Comparison of ENCODE assay signal across 36 cellular contexts in the genomic region with DNA sequence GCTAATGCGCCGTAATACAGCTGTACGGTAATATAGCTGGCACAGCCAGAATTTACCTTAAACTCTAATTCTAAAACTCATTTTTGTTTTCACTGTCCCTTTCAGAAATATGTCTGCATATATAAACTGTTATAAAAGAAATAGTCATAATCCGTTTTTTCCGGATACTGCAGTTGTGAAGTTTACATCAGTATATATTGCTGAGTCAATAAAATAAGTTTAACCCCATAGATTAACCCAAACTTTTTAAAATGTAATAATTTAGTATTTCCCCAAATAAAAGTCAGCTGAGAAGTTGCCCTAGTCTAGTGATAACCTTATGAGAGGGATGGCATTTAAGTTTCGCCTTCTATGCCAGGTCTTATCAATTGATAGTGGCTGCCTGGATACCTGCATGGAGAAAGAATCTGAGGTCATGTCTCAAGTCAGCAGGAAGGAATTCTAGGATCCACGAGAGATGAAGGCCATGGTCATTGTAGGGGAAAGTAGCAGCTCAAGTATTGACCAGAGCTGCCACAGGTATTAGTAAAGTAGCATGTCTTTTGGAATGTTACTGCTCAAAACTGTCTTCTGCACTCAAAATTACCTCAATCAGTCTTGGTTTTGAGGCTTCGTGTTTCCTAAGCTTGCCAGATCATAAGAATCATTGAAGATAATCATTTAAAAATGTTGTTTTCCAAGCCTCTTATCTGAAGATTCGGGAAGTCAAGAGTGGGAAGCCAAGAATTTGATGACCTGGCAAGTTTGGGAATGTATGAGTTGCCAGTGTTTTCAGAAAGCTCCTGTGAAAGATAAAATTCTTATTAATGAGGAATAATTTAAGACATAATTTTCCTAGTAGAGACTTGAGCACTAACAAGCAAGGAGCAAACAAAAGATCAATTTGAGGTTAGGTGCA. TPM values are rescaled to one million over a fixed set of nuclear protein-coding genes. Genes with fewer than 3 reads are reported as not detected.
"Had no signal": no experiment of that assay in that cellular context is flagged by ENCODE, and none has a peak within 500 bp of the region (broad histone marks: within the 10 kb centered on the region; RNA-seq: fewer than 3 reads in every experiment).

No MANE protein-coding gene starts in this region.

- H3K27ac ChIP-seq: ascending aorta, body of pancreas, breast epithelium, Peyer's patch, VCaP had no signal

- H3K27me3 ChIP-seq: ascending aorta, body of pancreas, breast epithelium, Peyer's patch had no signal

- DNase-seq: activated B cell treated with CpG ODN at 0.5 μM for 24 hours; activated CD4-positive, alpha-beta memory T cell treated with anti-CD3 and anti-CD28 coated beads for 36 hours; activated CD4-positive, alpha-beta T cell treated with anti-CD3 and anti-CD28 coated beads for 4 hours; activated CD4-positive, alpha-beta T cell treated with anti-CD3 and anti-CD28 coated beads, Interleukin-2, amount 50 U/mL, for 1 hour; activated CD4-positive, CD25-positive, alpha-beta regulatory T cell treated with anti-CD3 and anti-CD28 coated beads, Interleukin-2, amount 50 U/mL, for 72 hours; activated CD8-positive, alpha-beta memory T cell treated with anti-CD3 and anti-CD28 coated beads, Interleukin-2, amount 10 ng/mL, durations not matched to agents 7 days and 5 days; activated CD8-positive, alpha-beta memory T cell treated with anti-CD3 and anti-CD28 coated beads, Interleukin-2, amount 50 U/mL, for 48 hours; activated effector memory CD4-positive, alpha-beta T cell treated with Interleukin-2 at 50 U/mL for 16 hours; activated naive CD4-positive, alpha-beta T cell; activated naive CD4-positive, alpha-beta T cell treated with anti-CD3 and anti-CD28 coated beads, Interleukin-2, amount 50 U/mL, for 16 hours; activated naive CD8-positive, alpha-beta T cell treated with anti-CD3 and anti-CD28 coated beads for 36 hours; activated T-cell treated with anti-CD3 and anti-CD28 coated beads, Interleukin-2, amount 50 U/mL, for 48 hours; amygdala; body of pancreas; Karpas-422; KBM-7; NCI-H1105; NCI-H1417 treated with DMSO at 0.1 percent for 48 hours; NCI-H187 treated with DMSO at 0.1 percent for 48 hours; NCI-H2081 treated with DMSO at 0.1 percent for 48 hours; NCI-H345; NCI-H524 treated with DMSO at 0.1 percent for 48 hours; Peyer's patch; RPMI8226; SIG-M5; T-cell; T-helper 2 cell; T-helper 9 cell had no signal

- H3K4me3 ChIP-seq: ascending aorta, body of pancreas, breast epithelium, Peyer's patch had no signal

- ATAC-seq: activated CD8-positive, alpha-beta memory T cell treated with anti-CD3 and anti-CD28 coated beads, Interleukin-2, amount 10 ng/mL, durations not matched to agents 7 days and 5 days; body of pancreas; SK-N-SH treated with all-trans-retinoic acid at 6 μM for 48 hours; T-cell had no signal

- H3K36me3 ChIP-seq: ascending aorta, breast epithelium, Peyer's patch had no signal

- H3K9me3 ChIP-seq: ascending aorta, body of pancreas, breast epithelium, Peyer's patch had no signal

- H3K4me1 ChIP-seq: ascending aorta, body of pancreas, breast epithelium had no signal

RNA-seq across cellular contexts. Expression of a gene that starts 10.8 kb away (rescaled TPM):
- total RNA-seq: activated B cell treated with CpG ODN at 0.5 μM for 24 hours; activated CD4-positive, alpha-beta memory T cell treated with anti-CD3 and anti-CD28 coated beads for 36 hours; activated CD8-positive, alpha-beta memory T cell treated with anti-CD3 and anti-CD28 coated beads, Interleukin-2, amount 10 ng/mL, durations not matched to agents 7 days and 5 days; activated naive CD8-positive, alpha-beta T cell treated with anti-CD3 and anti-CD28 coated beads for 36 hours; ascending aorta; body of pancreas; breast epithelium; cardiac septum; MCF 10A; NCI-H460; Peyer's patch; SK-MEL-5; T-cell had no signal
